In the genomic region with DNA sequence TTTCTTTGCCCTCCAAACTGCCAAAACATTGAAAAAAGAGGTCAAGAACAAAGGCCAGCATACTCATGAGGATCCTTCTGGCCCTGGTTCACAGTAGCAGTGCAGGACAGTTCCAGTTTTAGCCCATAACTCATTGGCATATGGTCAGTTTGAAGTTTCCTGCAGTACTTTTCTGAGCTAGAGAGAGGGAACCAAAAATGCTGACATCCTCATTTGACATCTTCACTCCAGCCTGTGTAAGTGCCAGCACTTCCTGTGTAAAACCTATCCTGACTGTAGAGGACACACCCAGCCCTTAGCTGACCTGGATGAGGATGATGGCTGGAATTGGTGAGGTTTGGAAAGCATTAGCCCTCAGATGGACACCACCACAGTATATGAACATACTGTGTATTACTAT, we compare ENCODE assay signal across 9 cellular contexts.
DNase-seq lines count a peak whose midpoint lies in the region; ATAC-seq and TF ChIP-seq lines count a peak whose summit lies in the region.
"Had no signal": no experiment of that assay in that cellular context is flagged by ENCODE, and none has a peak within 500 bp of the region (broad histone marks: within the 10 kb centered on the region; RNA-seq: fewer than 3 reads in every experiment).

No MANE protein-coding gene starts in this region.

- POLR2A ChIA-PET in IMR-90 (lab: Charles Lee; ENCODE audit: unreplicated experiment) (no interaction called here), Panc1 (lab: Charles Lee) (no interaction called here)

- H3K27ac ChIP-seq in IMR-90 (ENCODE audit: insufficient read depth, low read length) (no peak overlapping the region), Panc1 (ENCODE audit: low read length) (no peak overlapping the region), spleen (peak overlapping the region in 7 of 8 donors; percentile 52 to 90 (median 79)), sigmoid colon (peak overlapping the region in 2 of 4 donors; percentile 17 to 49)

- in situ Hi-C loops in IMR-90 (cut with MboI; ENCODE audit: low sequenced_read_pairs) (no loop called here), Panc1 (cut with HindIII; ENCODE audit: low pct_unique_long_range_greater_than_20kb, low sequenced_read_pairs) (no loop called here)

- dilution Hi-C loops in IMR-90 (cut with HindIII; ENCODE audit: low sequenced_read_pairs, unreplicated experiment): no loop called here

- H3K9me1 ChIP-seq in IMR-90 (ENCODE audit: insufficient read depth, low read length): no peaks in the 10 kb centered on the region

- H3K4me2 ChIP-seq in IMR-90 (ENCODE audit: low read depth, low read length): no peak overlapping the region

- H4K8ac ChIP-seq in IMR-90 (ENCODE audit: low read depth in 2 of 2, low read length in 2 of 2): no peak overlapping the region

- no peak for TF ChIP-seq RAD21 in IMR-90 (IDR thresholded peaks at IDR 0.05; ENCODE audit: low read length)

- no peaks in the 10 kb centered on the region for H4K20me1 ChIP-seq in IMR-90 (ENCODE audit: insufficient read depth, low read length)

- H2BK5ac ChIP-seq in IMR-90 (ENCODE audit: low read depth, low read length, poor library complexity, severe bottlenecking): no peak overlapping the region

- TF ChIP-seq CTCF in IMR-90 (conservative IDR thresholded peaks at IDR 0.05; ENCODE audit: low read depth, low read length) (no peak), Panc1 (IDR thresholded peaks at IDR 0.05) (no peak), spleen (IDR thresholded peaks at IDR 0.05 in 8 of 11, conservative IDR thresholded peaks at IDR 0.05 in 3 of 11) (peak in 1 of 11 experiments; percentile 19), sigmoid colon (IDR thresholded peaks at IDR 0.05) (no peak)

- H3K27me3 ChIP-seq in IMR-90 (ENCODE audit: control insufficient read depth, insufficient read depth, low read length): no peaks in the 10 kb centered on the region; the same call in 1 of the 2 replicates
- no peaks in the 10 kb centered on the region for H3K27me3 ChIP-seq in Panc1 (ENCODE audit: control insufficient read depth, insufficient read depth, low read length)
- no peaks in the 10 kb centered on the region for H3K27me3 ChIP-seq in spleen (replicated peaks in 1 of 7)
- no peaks in the 10 kb centered on the region for H3K27me3 ChIP-seq in sigmoid colon

- no peak overlapping the region for H2AK5ac ChIP-seq in IMR-90 (ENCODE audit: low read depth, low read length)

- no peak overlapping the region for H4K5ac ChIP-seq in IMR-90 (ENCODE audit: low read depth, low read length)

- H3K56ac ChIP-seq in IMR-90 (ENCODE audit: extremely low read depth, insufficient read depth, low read length): no peak overlapping the region

- DNase-seq in IMR-90 (no peak), Panc1 (ENCODE audit: low read depth, low spot score) (no peak), left ventricle myocardium superior (no peak), spleen (no peak), sigmoid colon (no peak)
- DNase-seq in stimulated activated CD4-positive, alpha-beta T cell treated with anti-CD3 and anti-CD28 coated beads, Interleukin-4, amount 100 ng/mL, for 4 hours: no peak
- DNase-seq: stimulated activated CD4-positive, alpha-beta T cell treated with anti-CD3 and anti-CD28 coated beads, Interleukin-2, amount 100 ng/mL, for 48 hours had no signal

- H2AK9ac ChIP-seq in IMR-90 (replicated peaks; ENCODE audit: low read depth, low read length, poor library complexity): no peak overlapping the region

- no peak overlapping the region for H2BK20ac ChIP-seq in IMR-90 (ENCODE audit: low read depth, low read length)

- no peak overlapping the region for H2BK15ac ChIP-seq in IMR-90 (ENCODE audit: low read depth, low read length)

- H2AFZ ChIP-seq in IMR-90 (replicated peaks; ENCODE audit: low read length, poor library complexity): no peak overlapping the region

- CTCF ChIA-PET in IMR-90 (lab: Yijun Ruan, JAX) (no interaction called here), Panc1 (lab: Charles Lee) (no interaction called here)

- H4K91ac ChIP-seq in IMR-90 (ENCODE audit: insufficient read depth, low read depth, low read length): no peak overlapping the region

- H3K79me1 ChIP-seq in IMR-90 (ENCODE audit: low read depth in 1 of 2, low read length in 2 of 2): no peaks in the 10 kb centered on the region

- no peaks in the 10 kb centered on the region for H3K36me3 ChIP-seq in IMR-90 (ENCODE audit: control insufficient read depth, insufficient read depth, low read length)
- H3K36me3 ChIP-seq in Panc1 (ENCODE audit: control insufficient read depth, insufficient read depth, low read length): no peaks in the 10 kb centered on the region
- no peaks in the 10 kb centered on the region for H3K36me3 ChIP-seq in spleen
- no peaks in the 10 kb centered on the region for H3K36me3 ChIP-seq in sigmoid colon

- H3K9ac ChIP-seq in IMR-90 (ENCODE audit: low read depth, low read length): no peak overlapping the region

- H3K4ac ChIP-seq in IMR-90 (ENCODE audit: low read depth, low read length): no peak overlapping the region

- ATAC-seq in IMR-90 (ENCODE audit: low read depth): no peak
- ATAC-seq in Panc1: peak; percentile 34; the same call in 1 of the 2 replicates
- ATAC-seq in left ventricle myocardium superior: peak; percentile 77
- ATAC-seq in GM21576 (IDR thresholded peaks at IDR 0.05; ENCODE audit: unreplicated experiment): no peak
- no peak for ATAC-seq in GM18520 (IDR thresholded peaks at IDR 0.05; ENCODE audit: unreplicated experiment)

- intact Hi-C loops in IMR-90 (cut with micrococcal nuclease): no loop called here
- intact Hi-C loops in Panc1 (cut with micrococcal nuclease; ENCODE audit: unreplicated experiment): no loop called here
- intact Hi-C loops in left ventricle myocardium superior (cut with micrococcal nuclease): no loop called here
- intact Hi-C loops in spleen (cut with DNase I; ENCODE audit: low total_unique reads): no loop called here
- intact Hi-C loops in sigmoid colon (cut with DNase I): no loop called here

- H3K23ac ChIP-seq in IMR-90 (ENCODE audit: low read depth, low read length): peak overlapping the region; percentile 4; the same call in 1 of the 2 replicates

- H3K4me3 ChIP-seq in IMR-90 (ENCODE audit: insufficient read depth, low read depth, low read length) (no peak overlapping the region), Panc1 (ENCODE audit: low read depth in 2 of 2, low read length in 2 of 2) (no peak overlapping the region), spleen (no peak overlapping the region), sigmoid colon (no peak overlapping the region)

- TF ChIP-seq POLR2A in IMR-90 (IDR thresholded peaks at IDR 0.05; ENCODE audit: low read depth, low read length): no peak
- TF ChIP-seq POLR2A in spleen (IDR thresholded peaks at IDR 0.05): no peak
- no peak for TF ChIP-seq POLR2A in sigmoid colon (IDR thresholded peaks at IDR 0.05)

- TF ChIP-seq EP300 in sigmoid colon (IDR thresholded peaks at IDR 0.05): no peak

- H2BK120ac ChIP-seq in IMR-90 (ENCODE audit: low read depth, low read length): no peak overlapping the region

- no peak overlapping the region for H3K18ac ChIP-seq in IMR-90 (ENCODE audit: low read depth, low read length)

- H3K4me1 ChIP-seq in IMR-90 (ENCODE audit: control insufficient read depth, insufficient read depth, low read length) (no peaks in the 10 kb centered on the region), Panc1 (ENCODE audit: control insufficient read depth, insufficient read depth, low read length) (no peaks in the 10 kb centered on the region), spleen (peaks cover 14 to 56% (median 35%) of the 10 kb centered on the region in 6 donors), sigmoid colon (no peaks in the 10 kb centered on the region)

- H3K14ac ChIP-seq in IMR-90 (replicated peaks; ENCODE audit: low read depth, low read length): no peak overlapping the region

- BruUV-seq in IMR-90 (replicated peaks; lab: Mats Ljungman, UMichigan) (no TSS peak), Panc1 (replicated peaks; lab: Mats Ljungman, UMichigan) (no TSS peak)

- H3K9me3 ChIP-seq in IMR-90 (ENCODE audit: control insufficient read depth, insufficient read depth, low read length) (no peaks in the 10 kb centered on the region), Panc1 (ENCODE audit: control insufficient read depth, insufficient read depth, low read depth, low read length) (no peaks in the 10 kb centered on the region), spleen (no peaks in the 10 kb centered on the region), sigmoid colon (no peaks in the 10 kb centered on the region)

TF ChIP-seq in IMR-90, 13 proteins besides CTCF, POLR2A, EP300 and RAD21:
- peak; percentile 37; the same call in 1 of the 2 replicates for TF ChIP-seq MAFK (IDR thresholded peaks at IDR 0.05; ENCODE audit: low read depth, low read length)
- TF ChIP-seq, protein P1, sequence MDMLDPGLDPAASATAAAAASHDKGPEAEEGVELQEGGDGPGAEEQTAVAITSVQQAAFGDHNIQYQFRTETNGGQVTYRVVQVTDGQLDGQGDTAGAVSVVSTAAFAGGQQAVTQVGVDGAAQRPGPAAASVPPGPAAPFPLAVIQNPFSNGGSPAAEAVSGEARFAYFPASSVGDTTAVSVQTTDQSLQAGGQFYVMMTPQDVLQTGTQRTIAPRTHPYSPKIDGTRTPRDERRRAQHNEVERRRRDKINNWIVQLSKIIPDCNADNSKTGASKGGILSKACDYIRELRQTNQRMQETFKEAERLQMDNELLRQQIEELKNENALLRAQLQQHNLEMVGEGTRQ (IDR thresholded peaks at IDR 0.05; ENCODE audit: low read depth, low read length): no peak

Comparison
In these comparisons a context has a peak if more than half of its experiments do, and no peak if none do; other contexts are left out.
1. ATAC-seq: peak in Panc1 (single experiment) and left ventricle myocardium superior (single experiment); none in IMR-90 (single experiment), GM21576 (single experiment) and GM18520 (single experiment).
2. H3K27ac ChIP-seq: peak in spleen (7 of 8); none in IMR-90 (single experiment) and Panc1 (single experiment).